28 cellular contexts compared by ENCODE assay signal in the genomic region with DNA sequence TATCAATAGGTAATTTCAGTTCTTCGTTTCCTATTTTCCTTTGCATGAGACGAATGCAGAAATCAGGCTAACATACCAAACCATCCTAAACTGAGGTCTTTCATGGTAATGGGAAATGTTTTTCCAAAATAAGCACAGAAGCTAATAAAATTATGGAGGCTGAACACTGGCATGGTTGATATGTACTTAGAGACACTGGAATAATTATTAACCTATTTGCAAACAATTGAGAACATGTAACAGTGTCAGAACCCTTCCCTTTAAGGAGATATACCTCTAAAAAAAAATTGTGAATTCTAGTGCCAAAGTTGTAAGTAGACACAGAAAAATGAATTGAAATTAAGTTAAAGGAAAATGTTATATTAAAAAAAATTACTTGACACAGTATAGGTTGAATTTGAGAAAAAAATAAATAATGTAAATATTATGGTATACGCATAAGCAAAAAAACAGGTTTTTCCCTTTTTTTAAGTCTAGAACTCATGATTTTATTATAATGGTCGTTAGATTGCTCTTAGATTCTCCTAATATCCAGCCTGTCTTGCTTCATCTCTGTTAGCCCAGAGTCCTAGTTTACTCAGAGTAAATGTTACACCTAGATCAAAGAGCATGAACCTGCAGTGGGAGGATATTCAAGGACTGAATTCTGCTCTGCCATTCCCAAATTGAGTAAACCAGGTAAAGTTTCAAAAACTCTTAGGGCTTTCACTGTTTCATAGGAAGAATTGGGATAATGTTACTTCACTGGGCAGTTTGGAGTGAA. TPM values are rescaled to one million over a fixed set of nuclear protein-coding genes. Genes with fewer than 3 reads are reported as not detected.
"Had no signal": no experiment of that assay in that cellular context is flagged by ENCODE, and none has a peak within 500 bp of the region (broad histone marks: within the 10 kb centered on the region; RNA-seq: fewer than 3 reads in every experiment).

No MANE protein-coding gene starts in this region.

- H3K4me3 ChIP-seq: left ventricle myocardium inferior, mucosa of descending colon, spleen, suprapubic skin, tibial nerve had no signal

- H3K27me3 ChIP-seq: spleen, suprapubic skin, tibial nerve had no signal

- H3K4me1 ChIP-seq: left ventricle myocardium inferior, spleen, suprapubic skin, tibial nerve had no signal

- ATAC-seq: activated CD8-positive, alpha-beta T cell treated with anti-CD3 and anti-CD28 coated beads for 36 hours; activated naive CD4-positive, alpha-beta T cell treated with anti-CD3 and anti-CD28 coated beads, Interleukin-2, amount 50 U/mL, for 72 hours; activated T-cell treated with anti-CD3 and anti-CD28 coated beads, Interleukin-2, amount 50 U/mL, for 4 hours; esophagus mucosa; mucosa of descending colon had no signal

- FAIRE-seq: bronchial epithelial cell, urothelium cell line had no signal

- H3K36me3 ChIP-seq: left ventricle myocardium inferior, spleen, suprapubic skin, tibial nerve had no signal

- DNase-seq: activated B cell treated with CpG ODN at 0.5 μM for 24 hours; activated CD4-positive, alpha-beta T cell treated with anti-CD3 and anti-CD28 coated beads, Interleukin-2, amount 50 U/mL, for 1 hour; activated CD8-positive, alpha-beta T cell treated with anti-CD3 and anti-CD28 coated beads for 36 hours; activated naive CD4-positive, alpha-beta T cell; activated T-cell treated with anti-CD3 and anti-CD28 coated beads, Interleukin-2, amount 50 U/mL, for 4 hours; endodermal cell; foreskin fibroblast; head of caudate nucleus; hypothalamus; immature natural killer cell; kidney glomerular epithelial cell; left ventricle myocardium inferior; mucosa of descending colon; retina; spleen; stimulated activated naive CD4-positive, alpha-beta T cell; T-helper 2 cell had no signal

- H3K27ac ChIP-seq: left ventricle myocardium inferior, spleen, suprapubic skin, tibial nerve had no signal

- H3K9me3 ChIP-seq: left ventricle myocardium inferior, mucosa of descending colon, spleen, suprapubic skin, tibial nerve had no signal

RNA-seq across cellular contexts. Expression of a gene that starts 1.7 kb away (rescaled TPM):
- total RNA-seq: activated B cell treated with CpG ODN at 0.5 μM for 24 hours; activated CD8-positive, alpha-beta T cell treated with anti-CD3 and anti-CD28 coated beads for 36 hours; bronchial epithelial cell; endodermal cell; esophagus mucosa; left ventricle myocardium inferior; lung microvascular endothelial cell; mesenteric fat pad; mucosa of descending colon; osteoblast; progenitor cell of endocrine pancreas; spleen; suprapubic skin; tibial nerve had no signal
- polyA plus RNA-seq: immature natural killer cell, spleen had no signal

RNA-seq across cellular contexts. Expression of a gene that starts 54.7 kb away (rescaled TPM):
- total RNA-seq: activated B cell treated with CpG ODN at 0.5 μM for 24 hours; activated CD8-positive, alpha-beta T cell treated with anti-CD3 and anti-CD28 coated beads for 36 hours; bronchial epithelial cell; endodermal cell; esophagus mucosa; left ventricle myocardium inferior; lung microvascular endothelial cell; mesenteric fat pad; mucosa of descending colon; myocyte; osteoblast; spleen; suprapubic skin; tibial nerve had no signal
- polyA plus RNA-seq: immature natural killer cell had no signal
